ENCODE assay signal across 25 cellular contexts in genomic region chr5:50749181-50749580, GRCh38.
DNase-seq lines count a peak whose midpoint lies in the region; ATAC-seq and FAIRE-seq lines count a peak whose summit lies in the region.
"Had no signal": no experiment of that assay in that cellular context is flagged by ENCODE, and none has a peak within 500 bp of the region (broad histone marks: within the 10 kb centered on the region; RNA-seq: fewer than 3 reads in every experiment).

No MANE protein-coding gene starts in this region.

- peak; percentile 40 for ATAC-seq in activated T-helper 17 cell treated with anti-CD3 and anti-CD28 coated beads, Interleukin-2, amount 50 U/mL, for 72 hours (replicated peaks)
- ATAC-seq in naive thymus-derived CD4-positive, alpha-beta T cell: no peak
- no peak for ATAC-seq in GM21447 (IDR thresholded peaks at IDR 0.05; ENCODE audit: unreplicated experiment)
- ATAC-seq in GM18907 (IDR thresholded peaks at IDR 0.05; ENCODE audit: unreplicated experiment): no peak
- ATAC-seq: esophagus mucosa, PC-3, right cardiac atrium had no signal

- peak overlapping the region; percentile 6 for H3K27ac ChIP-seq in naive thymus-derived CD4-positive, alpha-beta T cell (ENCODE audit: low read depth, low read length)
- H3K27ac ChIP-seq: BLaER1 treated with 17β-estradiol and CSF1 and Interleukin-3, amounts not matched to agents 10 nM and 100 nM; ovary; SJSA1; testis had no signal

- peaks cover 10% of the 10 kb centered on the region for H3K36me3 Mint-ChIP-seq in activated T-cell treated with anti-CD3 and anti-CD28 coated beads, Interleukin-2, amount 50 U/mL, for 24 hours (ENCODE audit: low read depth)
- peaks cover 11% of the 10 kb centered on the region for H3K36me3 Mint-ChIP-seq in activated T-helper 17 cell treated with anti-CD3 and anti-CD28 coated beads, Interleukin-2, amount 50 U/mL, for 72 hours (ENCODE audit: low read depth)
- H3K36me3 Mint-ChIP-seq in naive thymus-derived CD4-positive, alpha-beta T cell: peaks cover 5 to 28% (median 19%) of the 10 kb centered on the region in 5 donors

- H3K27me3 ChIP-seq in naive thymus-derived CD4-positive, alpha-beta T cell (ENCODE audit: control insufficient read depth in 2 of 2, insufficient read depth in 2 of 2, low read length in 2 of 2): no peaks in the 10 kb centered on the region
- H3K27me3 ChIP-seq: BLaER1 treated with 17β-estradiol and CSF1 and Interleukin-3, amounts not matched to agents 10 nM and 100 nM; ovary; SJSA1; testis had no signal

- peaks cover 65% of the 10 kb centered on the region for H3K4me1 Mint-ChIP-seq in activated T-cell treated with anti-CD3 and anti-CD28 coated beads, Interleukin-2, amount 50 U/mL, for 24 hours (ENCODE audit: low read depth)
- H3K4me1 Mint-ChIP-seq in activated T-helper 17 cell treated with anti-CD3 and anti-CD28 coated beads, Interleukin-2, amount 50 U/mL, for 72 hours: peaks cover 43% of the 10 kb centered on the region
- peaks cover 40 to 83% (median 69%) of the 10 kb centered on the region in 7 donors for H3K4me1 Mint-ChIP-seq in naive thymus-derived CD4-positive, alpha-beta T cell

- H3K27ac Mint-ChIP-seq in activated T-cell treated with anti-CD3 and anti-CD28 coated beads, Interleukin-2, amount 50 U/mL, for 24 hours: peak overlapping the region; percentile 84
- H3K27ac Mint-ChIP-seq in activated T-helper 17 cell treated with anti-CD3 and anti-CD28 coated beads, Interleukin-2, amount 50 U/mL, for 72 hours: peak overlapping the region; percentile 87
- peak overlapping the region; percentile 2 to 98 (median 79) for H3K27ac Mint-ChIP-seq in naive thymus-derived CD4-positive, alpha-beta T cell

- H3K4me1 ChIP-seq in naive thymus-derived CD4-positive, alpha-beta T cell (ENCODE audit: control insufficient read depth in 2 of 2, insufficient read depth in 2 of 2, low read length in 2 of 2): peaks cover 41 to 45% of the 10 kb centered on the region in 2 donors

- CTCF ChIA-PET in naive thymus-derived CD4-positive, alpha-beta T cell (lab: Charles Lee): interaction anchor here (1.3 kb wide), 1 partner anchor 82 kb away, joined by 3 read pairs; the partner anchor contains the start of gene PARP8

- no peaks in the 10 kb centered on the region for H3K9me3 Mint-ChIP-seq in activated T-cell treated with anti-CD3 and anti-CD28 coated beads, Interleukin-2, amount 50 U/mL, for 24 hours
- H3K9me3 Mint-ChIP-seq in activated T-helper 17 cell treated with anti-CD3 and anti-CD28 coated beads, Interleukin-2, amount 50 U/mL, for 72 hours: no peaks in the 10 kb centered on the region
- H3K9me3 Mint-ChIP-seq in naive thymus-derived CD4-positive, alpha-beta T cell: peaks cover 0 to 4% (median 0%) of the 10 kb centered on the region in 11 donors
- H3K9me3 Mint-ChIP-seq: naive B cell had no signal

- no peaks in the 10 kb centered on the region for H3K9me3 ChIP-seq in naive thymus-derived CD4-positive, alpha-beta T cell (ENCODE audit: control insufficient read depth in 2 of 3, low read length in 3 of 3)
- H3K9me3 ChIP-seq: ovary, SJSA1, testis had no signal

- FAIRE-seq in HTR-8/SVneo (lab: Jason Lieb, UNC): peak; percentile 89
- FAIRE-seq: astrocyte had no signal

- no peaks in the 10 kb centered on the region for H3K36me3 ChIP-seq in naive thymus-derived CD4-positive, alpha-beta T cell (ENCODE audit: control insufficient read depth in 2 of 3, insufficient read depth in 3 of 3, low read length in 3 of 3)
- H3K36me3 ChIP-seq: ovary, SJSA1 had no signal

- H3K4me3 ChIP-seq in naive thymus-derived CD4-positive, alpha-beta T cell (ENCODE audit: low read length): no peak overlapping the region
- H3K4me3 ChIP-seq: BLaER1 treated with 17β-estradiol and CSF1 and Interleukin-3, amounts not matched to agents 10 nM and 100 nM; ovary; SJSA1; testis had no signal

- H3K27me3 Mint-ChIP-seq in activated T-cell treated with anti-CD3 and anti-CD28 coated beads, Interleukin-2, amount 50 U/mL, for 24 hours: no peaks in the 10 kb centered on the region
- no peaks in the 10 kb centered on the region for H3K27me3 Mint-ChIP-seq in activated T-helper 17 cell treated with anti-CD3 and anti-CD28 coated beads, Interleukin-2, amount 50 U/mL, for 72 hours
- no peaks in the 10 kb centered on the region for H3K27me3 Mint-ChIP-seq in naive thymus-derived CD4-positive, alpha-beta T cell
- H3K27me3 Mint-ChIP-seq: naive B cell had no signal

- no peak for DNase-seq in activated T-cell treated with anti-CD3 and anti-CD28 coated beads, Interleukin-2, amount 50 U/mL, for 24 hours
- DNase-seq in activated T-cell treated with anti-CD3 and anti-CD28 coated beads, Interleukin-2, amount 50 U/mL, for 48 hours: no peak
- DNase-seq in HTR-8/SVneo (ENCODE audit: insufficient read length, low spot score) (no peak), SIG-M5 (lab: John Stamatoyannopoulos, UW) (no peak)
- DNase-seq in naive thymus-derived CD4-positive, alpha-beta T cell: no peak
- DNase-seq: ACHN; activated effector memory CD4-positive, alpha-beta T cell treated with anti-CD3 and anti-CD28 coated beads, Interleukin-2, amount 50 U/mL, for 16 hours; cerebellar nuclear complex; DMS 273 treated with DMSO at 0.1 percent for 48 hours; GDM1; mammary epithelial cell; naive B cell; NCI-H1694 treated with DMSO at 0.1 percent for 48 hours; NCI-H774; ovary; PC-3; right cardiac atrium; testis had no signal

- intact Hi-C loops in naive thymus-derived CD4-positive, alpha-beta T cell (cut with micrococcal nuclease): no loop called here

- POLR2A ChIA-PET in naive thymus-derived CD4-positive, alpha-beta T cell (lab: Charles Lee): interaction anchor here (1.0 to 3.6 kb wide), 4 partner anchors 16 to 308 kb away, joined by 3 to 19 read pairs (median 7); partner anchors contain the start of genes EMB and PARP8

- no peak overlapping the region for H3K4me3 Mint-ChIP-seq in activated T-cell treated with anti-CD3 and anti-CD28 coated beads, Interleukin-2, amount 50 U/mL, for 24 hours
- H3K4me3 Mint-ChIP-seq in activated T-helper 17 cell treated with anti-CD3 and anti-CD28 coated beads, Interleukin-2, amount 50 U/mL, for 72 hours: peak overlapping the region; percentile 68
- H3K4me3 Mint-ChIP-seq in naive thymus-derived CD4-positive, alpha-beta T cell: peak overlapping the region; percentile 2 to 70 (median 15)
- H3K4me3 Mint-ChIP-seq: naive B cell had no signal
